In genomic region chr2:163662141-163662780, GRCh38 we compare ENCODE assay signal across 22 cellular contexts.
A peak's percentile ranks its signal among the peaks of the same experiment; 100 is the strongest.
DNase-seq lines count a peak whose midpoint lies in the region; ATAC-seq, FAIRE-seq and TF ChIP-seq lines count a peak whose summit lies in the region.
"Had no signal": no experiment of that assay in that cellular context is flagged by ENCODE, and none has a peak within 500 bp of the region (broad histone marks: within the 10 kb centered on the region; RNA-seq: fewer than 3 reads in every experiment).

No MANE protein-coding gene starts in this region.

- no peaks in the 10 kb centered on the region for H3K27me3 ChIP-seq in WERI-Rb-1 (ENCODE audit: insufficient read depth, low read depth, severe bottlenecking)
- H3K27me3 ChIP-seq: body of pancreas, dorsolateral prefrontal cortex, left lung, right lobe of liver had no signal

- H3K4me3 Mint-ChIP-seq in stimulated activated effector memory CD8-positive, alpha-beta T cell treated with anti-CD3 and anti-CD28 coated beads, Interleukin-12 subunit alpha, Interleukin-12 subunit beta, amount 100 ng/mL, for 72 hours: no peak overlapping the region
- H3K4me3 Mint-ChIP-seq: stimulated activated naive B cell treated with anti-CD40 and anti-IgM and Interleukin-4, amounts not matched to agents 10 μg/mL and 1 μg/mL and 100 μg/mL, for 72 hours had no signal

- 72 to 81% methylated on average over 2 to 3 of the region's 4 CpGs for WGBS in mesodermal cell (ENCODE audit: insufficient coverage in 2 of 2), 2 experiments

- ATAC-seq in stimulated activated effector memory CD8-positive, alpha-beta T cell treated with anti-CD3 and anti-CD28 coated beads, Interleukin-12 subunit alpha, Interleukin-12 subunit beta, amount 100 ng/mL, for 72 hours: no peak
- ATAC-seq: body of pancreas; left lung; right lobe of liver; stimulated activated naive B cell treated with anti-CD40 and anti-IgM and Interleukin-4, amounts not matched to agents 10 μg/mL and 1 μg/mL and 100 μg/mL, for 72 hours had no signal

- DNase-seq in EL (peak; percentile 51), RPMI7951 (ENCODE audit: low read depth) (peak; percentile 56), cardiac fibroblast (ENCODE audit: low read depth in 2 of 2) (peak; percentile 37 to 46), WERI-Rb-1 (no peak), cortex of kidney (lab: John Stamatoyannopoulos, UW) (no peak), HTR-8/SVneo (ENCODE audit: insufficient read length, low spot score) (no peak)
- DNase-seq in stimulated activated effector memory CD8-positive, alpha-beta T cell treated with anti-CD3 and anti-CD28 coated beads, Interleukin-12 subunit alpha, Interleukin-12 subunit beta, amount 100 ng/mL, for 72 hours (ENCODE audit: low spot score in 2 of 2): no peak
- DNase-seq: activated CD4-positive, CD25-positive, alpha-beta regulatory T cell treated with anti-CD3 and anti-CD28 coated beads, Interleukin-2, amount 50 U/mL, for 72 hours; activated naive CD4-positive, alpha-beta T cell treated with anti-CD3 and anti-CD28 coated beads, Interleukin-2, amount 50 U/mL, for 16 hours; activated T-cell treated with anti-CD3 and anti-CD28 coated beads, Interleukin-2, amount 50 U/mL, for 48 hours; body of pancreas; DND-41; dorsolateral prefrontal cortex; left lung; NCI-H1417 treated with DMSO at 0.1 percent for 48 hours; NCI-H2171; NCI-H774; nucleus accumbens; right lobe of liver; stimulated activated naive B cell treated with anti-CD40 and anti-IgM and Interleukin-4, amounts not matched to agents 10 μg/mL and 1 μg/mL and 100 μg/mL, for 72 hours had no signal

- H3K9me3 ChIP-seq in mesodermal cell (ENCODE audit: control insufficient read depth, low read length): no peaks in the 10 kb centered on the region
- H3K9me3 ChIP-seq in WERI-Rb-1 (ENCODE audit: severe bottlenecking): no peaks in the 10 kb centered on the region
- H3K9me3 ChIP-seq: body of pancreas, right lobe of liver had no signal

- peak overlapping the region; percentile 37 for H3K27ac ChIP-seq in mesodermal cell (ENCODE audit: low read depth, low read length, severe bottlenecking)
- H3K27ac ChIP-seq in WERI-Rb-1: no peak overlapping the region
- H3K27ac ChIP-seq: body of pancreas, dorsolateral prefrontal cortex, epithelial cell of prostate, left lung, right lobe of liver had no signal

- TF ChIP-seq CTCF in cardiac fibroblast (IDR thresholded peaks at IDR 0.05; ENCODE audit: low read depth, low read length): no peak
- TF ChIP-seq CTCF in WERI-Rb-1 (IDR thresholded peaks at IDR 0.05; ENCODE audit: low read depth, low read length): no peak

- peaks cover 6% of the 10 kb centered on the region for H3K36me3 ChIP-seq in mesodermal cell (ENCODE audit: control insufficient read depth, insufficient read depth, low read length)
- H3K36me3 ChIP-seq in WERI-Rb-1: no peaks in the 10 kb centered on the region
- H3K36me3 ChIP-seq: left lung, right lobe of liver had no signal

- peaks cover 5% of the 10 kb centered on the region for H3K9me3 Mint-ChIP-seq in stimulated activated effector memory CD8-positive, alpha-beta T cell treated with anti-CD3 and anti-CD28 coated beads, Interleukin-12 subunit alpha, Interleukin-12 subunit beta, amount 100 ng/mL, for 72 hours

- FAIRE-seq in HTR-8/SVneo (lab: Jason Lieb, UNC): no peak

- peaks cover 26% of the 10 kb centered on the region for H3K4me1 ChIP-seq in mesodermal cell (ENCODE audit: control insufficient read depth, insufficient read depth, low read length, poor library complexity, severe bottlenecking)
- H3K4me1 ChIP-seq: body of pancreas, left lung had no signal

- H3K4me3 ChIP-seq in cardiac fibroblast (replicated peaks in 1 of 2; ENCODE audit: low read depth in 2 of 2, low read length in 2 of 2) (no peak overlapping the region), mesodermal cell (ENCODE audit: extremely low read depth, insufficient read depth, low read length, poor library complexity, severe bottlenecking) (no peak overlapping the region), WERI-Rb-1 (ENCODE audit: low read depth, low read length) (no peak overlapping the region)
- H3K4me3 ChIP-seq: body of pancreas, dorsolateral prefrontal cortex, left lung, right lobe of liver had no signal

- H3K27ac Mint-ChIP-seq in stimulated activated effector memory CD8-positive, alpha-beta T cell treated with anti-CD3 and anti-CD28 coated beads, Interleukin-12 subunit alpha, Interleukin-12 subunit beta, amount 100 ng/mL, for 72 hours: no peak overlapping the region
- H3K27ac Mint-ChIP-seq: stimulated activated naive B cell treated with anti-CD40 and anti-IgM and Interleukin-4, amounts not matched to agents 10 μg/mL and 1 μg/mL and 100 μg/mL, for 72 hours had no signal

- H3K36me3 Mint-ChIP-seq in stimulated activated effector memory CD8-positive, alpha-beta T cell treated with anti-CD3 and anti-CD28 coated beads, Interleukin-12 subunit alpha, Interleukin-12 subunit beta, amount 100 ng/mL, for 72 hours: no peaks in the 10 kb centered on the region
- H3K36me3 Mint-ChIP-seq: stimulated activated naive B cell treated with anti-CD40 and anti-IgM and Interleukin-4, amounts not matched to agents 10 μg/mL and 1 μg/mL and 100 μg/mL, for 72 hours had no signal

- H3K4me1 Mint-ChIP-seq in stimulated activated effector memory CD8-positive, alpha-beta T cell treated with anti-CD3 and anti-CD28 coated beads, Interleukin-12 subunit alpha, Interleukin-12 subunit beta, amount 100 ng/mL, for 72 hours: no peaks in the 10 kb centered on the region
- H3K4me1 Mint-ChIP-seq: stimulated activated naive B cell treated with anti-CD40 and anti-IgM and Interleukin-4, amounts not matched to agents 10 μg/mL and 1 μg/mL and 100 μg/mL, for 72 hours had no signal

Comparison
In these comparisons a context has a peak if more than half of its experiments do, and no peak if none do; other contexts are left out.
1. DNase-seq: peak in EL (single experiment), RPMI7951 (single experiment) and cardiac fibroblast (2 of 2); none in WERI-Rb-1 (single experiment), cortex of kidney (single experiment), stimulated activated effector memory CD8-positive, alpha-beta T cell treated with anti-CD3 and anti-CD28 coated beads, Interleukin-12 subunit alpha, Interleukin-12 subunit beta, amount 100 ng/mL, for 72 hours (0 of 2) and HTR-8/SVneo (single experiment).